1 cellular context compared by ENCODE assay signal in the genomic region with DNA sequence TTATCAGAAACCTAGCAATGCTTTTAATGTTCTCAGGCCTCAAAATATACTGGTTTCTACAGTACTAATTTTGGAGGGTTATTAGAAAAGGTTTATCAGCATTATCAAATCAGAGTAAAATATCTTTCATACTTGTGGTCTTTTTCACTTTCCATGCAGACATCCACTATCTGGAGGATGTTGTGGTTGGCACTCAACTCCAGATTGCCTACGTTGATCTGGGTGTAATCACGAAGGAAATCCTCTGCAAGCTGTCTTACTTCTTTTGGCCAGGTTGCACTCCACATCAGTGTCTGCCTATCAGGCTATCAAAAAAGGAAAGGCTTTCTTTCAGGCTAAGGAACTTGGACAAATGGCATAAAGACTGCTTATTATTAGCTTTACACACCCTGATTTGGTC.
TF ChIP-seq lines count a peak whose summit lies in the region.

No MANE protein-coding gene starts in this region.

TF ChIP-seq in endothelial cell of umbilical vein, 7 proteins besides CTCF, POLR2A, EP300 and RAD21:
- TF ChIP-seq MYC (IDR thresholded peaks at IDR 0.05; ENCODE audit: low read depth, low read length) (no peak), EZH2 (IDR thresholded peaks at IDR 0.05; ENCODE audit: borderline replicate concordance, low read depth, low read length, severe bottlenecking) (no peak), JUN (IDR thresholded peaks at IDR 0.05; ENCODE audit: borderline replicate concordance, insufficient read depth, insufficient read length, low read depth) (no peak), GATA2 (IDR thresholded peaks at IDR 0.05; ENCODE audit: insufficient read depth, insufficient read length, low read depth, low read length) (peak; percentile 75), FOS (IDR thresholded peaks at IDR 0.05; ENCODE audit: borderline replicate concordance, insufficient read depth, low read length) (no peak), POLR2AphosphoS5 (IDR thresholded peaks at IDR 0.05; ENCODE audit: insufficient read depth, low read depth, low read length) (no peak)
